In the genomic region with DNA sequence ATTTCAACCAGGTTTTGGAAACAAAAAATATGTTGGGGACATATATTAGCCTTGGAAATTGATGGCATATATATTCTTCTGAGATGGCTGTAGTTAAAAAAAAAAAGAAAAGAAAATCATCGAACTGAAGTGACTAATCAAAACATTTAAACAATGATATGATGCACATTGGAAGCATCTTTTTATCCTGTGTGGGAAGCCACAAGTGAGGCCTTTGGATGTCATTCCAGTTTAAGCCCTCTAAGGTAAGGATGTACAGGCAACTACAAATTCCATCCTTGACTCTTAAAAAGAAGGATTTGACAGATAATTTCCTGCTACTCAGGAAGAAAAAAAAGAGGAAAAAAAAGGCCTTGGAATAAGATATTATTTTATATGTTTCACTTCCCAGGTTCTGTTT, we compare ENCODE assay signal across 18 cellular contexts. TPM values are rescaled to one million over a fixed set of nuclear protein-coding genes. Genes with fewer than 3 reads are reported as not detected.
DNase-seq lines count a peak whose midpoint lies in the region; ATAC-seq and TF ChIP-seq lines count a peak whose summit lies in the region.
"Had no signal": no experiment of that assay in that cellular context is flagged by ENCODE, and none has a peak within 500 bp of the region (broad histone marks: within the 10 kb centered on the region; RNA-seq: fewer than 3 reads in every experiment).

No MANE protein-coding gene starts in this region.

- peaks cover 41% of the 10 kb centered on the region for H3K4me1 Mint-ChIP-seq in endothelial cell (ENCODE audit: unreplicated experiment)
- H3K4me1 Mint-ChIP-seq in natural killer cell treated with Interleukin-12 subunit alpha and Interleukin-12 subunit beta and Interleukin-15 and Interleukin-18, amount 100 ng/mL, for 72 hours (ENCODE audit: low read depth in 2 of 2): peaks cover 4 to 7% of the 10 kb centered on the region in 2 donors

- no peaks in the 10 kb centered on the region for H3K36me3 ChIP-seq in PC-3 (ENCODE audit: low read depth, low read length)
- H3K36me3 ChIP-seq: gastroesophageal sphincter had no signal

- CTCF ChIA-PET in PC-3 (lab: Charles Lee): no interaction called here

- no peaks in the 10 kb centered on the region for H3K27me3 ChIP-seq in PC-3 (ENCODE audit: low read length)
- H3K27me3 ChIP-seq: gastroesophageal sphincter had no signal

- H3K79me2 ChIP-seq in PC-3 (ENCODE audit: low read length): no peaks in the 10 kb centered on the region

- peak overlapping the region; percentile 83 for H3K9ac ChIP-seq in PC-3 (ENCODE audit: low read length)

- DNase-seq in EH (ENCODE audit: low read depth) (peak; percentile 83), PC-3 (peak; percentile 74), endothelial cell (ENCODE audit: low spot score) (no peak), CD1c-positive myeloid dendritic cell (ENCODE audit: extremely low spot score) (no peak), medulla oblongata (ENCODE audit: extremely low spot score) (no peak)
- no peak for DNase-seq in natural killer cell treated with Interleukin-12 subunit alpha and Interleukin-12 subunit beta and Interleukin-15 and Interleukin-18, amount 100 ng/mL, for 72 hours (ENCODE audit: low spot score)
- DNase-seq: activated T-cell treated with anti-CD3 and anti-CD28 coated beads, Interleukin-2, amount 50 U/mL, for 72 hours; kidney; MM.1S; NCI-H2081 treated with DMSO at 0.1 percent for 48 hours; NCI-H748 treated with DMSO at 0.1 percent for 48 hours; stimulated activated CD4-positive, alpha-beta T cell treated with anti-CD3 and anti-CD28 coated beads, Interleukin-4, amount 100 ng/mL, for 1 hour; T1000 had no signal

- H4K20me1 ChIP-seq in PC-3 (ENCODE audit: low read length): no peaks in the 10 kb centered on the region

- POLR2A ChIA-PET in PC-3 (lab: Charles Lee; ENCODE audit: unreplicated experiment): no interaction called here

- H3K9me3 ChIP-seq in PC-3 (ENCODE audit: low read length): no peaks in the 10 kb centered on the region
- H3K9me3 ChIP-seq: gastroesophageal sphincter had no signal

- peak overlapping the region; percentile 99 for H3K27ac ChIP-seq in PC-3 (ENCODE audit: low read length)

- BruUV-seq in PC-3 (replicated peaks; lab: Mats Ljungman, UMichigan): no TSS peak

- ATAC-seq in PC-3 (no peak), HG02610 (IDR thresholded peaks at IDR 0.05; ENCODE audit: unreplicated experiment) (no peak), HG03045 (IDR thresholded peaks at IDR 0.05; ENCODE audit: unreplicated experiment) (no peak)
- ATAC-seq in natural killer cell treated with Interleukin-12 subunit alpha and Interleukin-12 subunit beta and Interleukin-15 and Interleukin-18, amount 100 ng/mL, for 72 hours: no peak
- ATAC-seq: activated T-cell treated with anti-CD3 and anti-CD28 coated beads, Interleukin-2, amount 50 U/mL, for 72 hours; gastroesophageal sphincter had no signal

- H3K27ac Mint-ChIP-seq in endothelial cell (ENCODE audit: unreplicated experiment): peak overlapping the region; percentile 98
- peak overlapping the region; percentile 85 to 97 for H3K27ac Mint-ChIP-seq in natural killer cell treated with Interleukin-12 subunit alpha and Interleukin-12 subunit beta and Interleukin-15 and Interleukin-18, amount 100 ng/mL, for 72 hours
- H3K27ac Mint-ChIP-seq: activated T-cell treated with anti-CD3 and anti-CD28 coated beads, Interleukin-2, amount 50 U/mL, for 72 hours; CD14-positive monocyte; type B pancreatic cell had no signal

- H2AFZ ChIP-seq in PC-3 (ENCODE audit: low read length): no peak overlapping the region

- H3K27me3 Mint-ChIP-seq in endothelial cell (ENCODE audit: unreplicated experiment): no peaks in the 10 kb centered on the region
- no peaks in the 10 kb centered on the region for H3K27me3 Mint-ChIP-seq in natural killer cell treated with Interleukin-12 subunit alpha and Interleukin-12 subunit beta and Interleukin-15 and Interleukin-18, amount 100 ng/mL, for 72 hours

- TF ChIP-seq CTCF in PC-3 (conservative IDR thresholded peaks at IDR 0.05; ENCODE audit: low read depth, low read length) (no peak), endothelial cell (IDR thresholded peaks at IDR 0.05; ENCODE audit: unreplicated experiment) (no peak)

- peaks cover 16% of the 10 kb centered on the region for H3F3A ChIP-seq in PC-3 (ENCODE audit: low read length, unreplicated experiment)

- peak overlapping the region; percentile 79 for H3K4me2 ChIP-seq in PC-3 (ENCODE audit: low read length)

- no peaks in the 10 kb centered on the region for H3K9me3 Mint-ChIP-seq in endothelial cell (ENCODE audit: unreplicated experiment)
- no peaks in the 10 kb centered on the region for H3K9me3 Mint-ChIP-seq in natural killer cell treated with Interleukin-12 subunit alpha and Interleukin-12 subunit beta and Interleukin-15 and Interleukin-18, amount 100 ng/mL, for 72 hours
- H3K9me3 Mint-ChIP-seq: activated T-cell treated with anti-CD3 and anti-CD28 coated beads, Interleukin-2, amount 50 U/mL, for 72 hours; type B pancreatic cell had no signal

- H3K4me3 Mint-ChIP-seq in endothelial cell (ENCODE audit: unreplicated experiment): no peak overlapping the region
- H3K4me3 Mint-ChIP-seq in natural killer cell treated with Interleukin-12 subunit alpha and Interleukin-12 subunit beta and Interleukin-15 and Interleukin-18, amount 100 ng/mL, for 72 hours: no peak overlapping the region
- H3K4me3 Mint-ChIP-seq: activated T-cell treated with anti-CD3 and anti-CD28 coated beads, Interleukin-2, amount 50 U/mL, for 72 hours; CD14-positive monocyte; type B pancreatic cell had no signal

- H3K4me3 ChIP-seq in PC-3 (ENCODE audit: low read length): peak overlapping the region; percentile 12; the same call in 1 of the 2 replicates
- H3K4me3 ChIP-seq: gastroesophageal sphincter had no signal

- no peaks in the 10 kb centered on the region for H3K9me2 ChIP-seq in PC-3 (replicated peaks; ENCODE audit: low read length)

- intact Hi-C loops in PC-3 (cut with micrococcal nuclease): loop anchor here (2.0 to 5.0 kb wide), 2 partner anchors 14 to 45 kb away; no protein-coding TSS in a partner anchor

- no peaks in the 10 kb centered on the region for H3K36me3 Mint-ChIP-seq in endothelial cell (ENCODE audit: low read depth, unreplicated experiment)
- H3K36me3 Mint-ChIP-seq in natural killer cell treated with Interleukin-12 subunit alpha and Interleukin-12 subunit beta and Interleukin-15 and Interleukin-18, amount 100 ng/mL, for 72 hours: no peaks in the 10 kb centered on the region
- H3K36me3 Mint-ChIP-seq: CD14-positive monocyte, type B pancreatic cell had no signal

- H3K4me1 ChIP-seq in PC-3 (ENCODE audit: insufficient read depth, low read length): peaks cover 54% of the 10 kb centered on the region

RNA-seq across cellular contexts. Expression of a gene that starts 9.6 kb away (rescaled TPM):
- total RNA-seq in PC-3 (2014; rRNA removed) (0.46 and 0.66 TPM in 2 replicates), endothelial cell (ENCODE audit: unreplicated experiment) (162 TPM)
- under 1 TPM; 0.31 to 0.52 TPM for total RNA-seq in natural killer cell treated with Interleukin-12 subunit alpha and Interleukin-12 subunit beta and Interleukin-15 and Interleukin-18, amount 100 ng/mL, for 72 hours
- total RNA-seq: activated T-cell treated with anti-CD3 and anti-CD28 coated beads, Interleukin-2, amount 50 U/mL, for 72 hours had no signal

Comparison
In these comparisons a context has a peak if more than half of its experiments do, and no peak if none do; other contexts are left out.
1. DNase-seq: peak in EH (single experiment) and PC-3 (single experiment); none in endothelial cell (single experiment), natural killer cell treated with Interleukin-12 subunit alpha and Interleukin-12 subunit beta and Interleukin-15 and Interleukin-18, amount 100 ng/mL, for 72 hours (single experiment), CD1c-positive myeloid dendritic cell (single experiment) and medulla oblongata (single experiment).
2. RNA of a gene that starts 9.6 kb away (total RNA-seq): 162 TPM in endothelial cell (single experiment); 0.46 to 0.66 TPM in PC-3 and 0.31 to 0.52 TPM in natural killer cell treated with Interleukin-12 subunit alpha and Interleukin-12 subunit beta and Interleukin-15 and Interleukin-18, amount 100 ng/mL, for 72 hours; every median in the first group is over 10 times any median in the second.